Comparison of ENCODE assay signal across 13 cellular contexts in genomic region chr15:80998252-80998651, GRCh38. TPM values are rescaled to one million over a fixed set of nuclear protein-coding genes. Genes with fewer than 3 reads are reported as not detected.
DNase-seq lines count a peak whose midpoint lies in the region; ATAC-seq, FAIRE-seq and TF ChIP-seq lines count a peak whose summit lies in the region.
"Had no signal": no experiment of that assay in that cellular context is flagged by ENCODE, and none has a peak within 500 bp of the region (broad histone marks: within the 10 kb centered on the region; RNA-seq: fewer than 3 reads in every experiment).

No MANE protein-coding gene starts in this region.

- ATAC-seq in HCT116 (no peak), HG03520 (IDR thresholded peaks at IDR 0.05; ENCODE audit: unreplicated experiment) (no peak)
- peak in 1 of 2 donors; percentile 26 for ATAC-seq in naive thymus-derived CD8-positive, alpha-beta T cell

- H3K4me1 ChIP-seq in BLaER1: peaks cover 30% of the 10 kb centered on the region
- peaks cover 15 to 36% of the 10 kb centered on the region in 2 experiments for H3K4me1 ChIP-seq in HCT116 (ENCODE audit: control insufficient read depth in 1 of 2, insufficient read depth in 2 of 2, low read length in 2 of 2)

- peak overlapping the region; percentile 85; the same call in 1 of the 2 replicates for H3K4me2 ChIP-seq in BLaER1
- peak overlapping the region; percentile 24 for H3K4me2 ChIP-seq in HCT116 (ENCODE audit: low read length)
- H3K4me2 ChIP-seq: KMS-11 had no signal

- no peak for TF ChIP-seq POLR2A in HCT116 (IDR thresholded peaks at IDR 0.05; ENCODE audit: borderline replicate concordance, extremely low read depth, insufficient read depth, insufficient read length)
- TF ChIP-seq POLR2A in lower leg skin (IDR thresholded peaks at IDR 0.05): no peak

- POLR2A ChIA-PET in HCT116 (lab: Charles Lee): no interaction called here
- POLR2A ChIA-PET in activated CD4-positive, alpha-beta memory T cell treated with anti-CD3 and anti-CD28 coated beads, Interleukin-2, amount 10 ng/mL, durations not matched to agents 7 days and 5 days (lab: Charles Lee): interaction anchor here (1.3 to 4.9 kb wide), 5 partner anchors 11 to 296 kb away, joined by 3 to 50 read pairs (median 25); no protein-coding TSS in a partner anchor
- POLR2A ChIA-PET in naive thymus-derived CD8-positive, alpha-beta T cell (lab: Charles Lee): interaction anchor here (1.7 kb wide), 1 partner anchor 8 kb away, joined by 8 read pairs; the partner anchor contains the start of gene MESD

- no peaks in the 10 kb centered on the region for H3K27me3 ChIP-seq in BLaER1
- H3K27me3 ChIP-seq in HCT116 (ENCODE audit: insufficient read depth, low read length): no peaks in the 10 kb centered on the region

- FAIRE-seq in urothelium cell line (lab: Jason Lieb, UNC): no peak

- peaks cover 3% of the 10 kb centered on the region for H3K9me3 Mint-ChIP-seq in activated CD4-positive, alpha-beta memory T cell treated with anti-CD3 and anti-CD28 coated beads, Interleukin-2, amount 10 ng/mL, durations not matched to agents 7 days and 5 days
- H3K9me3 Mint-ChIP-seq in naive thymus-derived CD8-positive, alpha-beta T cell: peaks cover 0 to 4% (median 0%) of the 10 kb centered on the region in 9 donors

- H3K79me2 ChIP-seq in HCT116 (ENCODE audit: insufficient read depth, low read length): peaks cover 26% of the 10 kb centered on the region

- H3K36me3 ChIP-seq in BLaER1: peaks cover 10% of the 10 kb centered on the region
- H3K36me3 ChIP-seq in HCT116 (ENCODE audit: control insufficient read depth in 1 of 2, insufficient read depth in 2 of 2, low read length in 2 of 2): peaks cover 0 to 5% of the 10 kb centered on the region in 2 experiments; a peak in 1 of 4 replicates

- RAD21 ChIA-PET in HCT116 (lab: Charles Lee; ENCODE audit: low non-redundant PET in 1 of 2, low total read pairs in 2 of 2, uncharacterized antibody in 2 of 2, unreplicated experiment in 2 of 2): no interaction called here

- H3K27ac ChIP-seq in BLaER1: no peak overlapping the region
- peak overlapping the region; percentile 5; the same call in 1 of the 2 replicates for H3K27ac ChIP-seq in HCT116 (ENCODE audit: low read depth, low read length)
- H3K27ac ChIP-seq: KMS-11 had no signal

- H3K36me3 Mint-ChIP-seq in activated CD4-positive, alpha-beta memory T cell treated with anti-CD3 and anti-CD28 coated beads, Interleukin-2, amount 10 ng/mL, durations not matched to agents 7 days and 5 days (ENCODE audit: low read depth): peaks cover 18% of the 10 kb centered on the region
- H3K36me3 Mint-ChIP-seq in naive thymus-derived CD8-positive, alpha-beta T cell: peaks cover 0 to 5% (median under 1%) of the 10 kb centered on the region in 3 donors

- CTCF ChIA-PET in HCT116 (lab: Charles Lee): interaction anchor here (1.6 kb wide), 1 partner anchor 268 kb away, joined by 3 read pairs; no protein-coding TSS in a partner anchor
- CTCF ChIA-PET in activated CD4-positive, alpha-beta memory T cell treated with anti-CD3 and anti-CD28 coated beads, Interleukin-2, amount 10 ng/mL, durations not matched to agents 7 days and 5 days (lab: Charles Lee): interaction anchor here (1.0 to 4.1 kb wide), 7 partner anchors 7 to 268 kb away, joined by 3 to 23 read pairs (median 4); no protein-coding TSS in a partner anchor

- peak overlapping the region; percentile 73 for H3K27ac Mint-ChIP-seq in activated CD4-positive, alpha-beta memory T cell treated with anti-CD3 and anti-CD28 coated beads, Interleukin-2, amount 10 ng/mL, durations not matched to agents 7 days and 5 days
- peak overlapping the region in 9 of 10 donors; percentile 10 to 94 (median 83) for H3K27ac Mint-ChIP-seq in naive thymus-derived CD8-positive, alpha-beta T cell

- H4K20me1 ChIP-seq in BLaER1 (peaks cover 15% of the 10 kb centered on the region), HCT116 (ENCODE audit: insufficient read depth) (no peaks in the 10 kb centered on the region)

- no TSS peak for BruUV-seq in HCT116 (replicated peaks; lab: Mats Ljungman, UMichigan)

- peak overlapping the region; percentile 4 for H3K4me3 Mint-ChIP-seq in activated CD4-positive, alpha-beta memory T cell treated with anti-CD3 and anti-CD28 coated beads, Interleukin-2, amount 10 ng/mL, durations not matched to agents 7 days and 5 days
- H3K4me3 Mint-ChIP-seq in naive thymus-derived CD8-positive, alpha-beta T cell: peak overlapping the region in 7 of 10 donors; percentile 22 to 77 (median 33)

- H3K9me2 ChIP-seq in HCT116 (ENCODE audit: insufficient read depth): no peaks in the 10 kb centered on the region

- H3K9me3 ChIP-seq in BLaER1: 0 out of 2 replicates have a peak, but pooled peaks cover 6% of the 10 kb centered on the region
- H3K9me3 ChIP-seq in HCT116 (ENCODE audit: control insufficient read depth in 1 of 2, insufficient read depth in 1 of 2, low read depth in 1 of 2, low read length in 2 of 2): no peaks in the 10 kb centered on the region

- intact Hi-C loops in HCT116 (cut with micrococcal nuclease): loop anchor here (5.0 to 10.0 kb wide), 3 partner anchors 109 to 327 kb away; partner anchors contain the start of gene STARD5
- intact Hi-C loops in lower leg skin (cut with DNase I; ENCODE audit: low total_unique reads): no loop called here

- no peak for TF ChIP-seq RAD21 in HCT116 (IDR thresholded peaks at IDR 0.05; ENCODE audit: low read depth)

- TF ChIP-seq CTCF in HCT116 (IDR thresholded peaks at IDR 0.05 in 2 of 3, conservative IDR thresholded peaks at IDR 0.05 in 1 of 3; ENCODE audit: borderline replicate concordance in 1 of 3, insufficient read depth in 1 of 3, low read depth in 2 of 3, low read length in 2 of 3) (no peak), lower leg skin (IDR thresholded peaks at IDR 0.05) (no peak)

- DNase-seq in HCT116 (ENCODE audit: low read depth, low spot score) (no peak), lower leg skin (ENCODE audit: low spot score in 2 of 2) (no peak), AG08396 (ENCODE audit: low spot score) (no peak), urothelium cell line (ENCODE audit: low spot score) (no peak)
- DNase-seq in activated CD4-positive, alpha-beta memory T cell treated with anti-CD3 and anti-CD28 coated beads, Interleukin-2, amount 10 ng/mL, durations not matched to agents 7 days and 5 days: no peak
- DNase-seq in naive thymus-derived CD8-positive, alpha-beta T cell: no peak
- DNase-seq: activated CD4-positive, CD25-positive, alpha-beta regulatory T cell treated with anti-CD3 and anti-CD28 coated beads, Interleukin-2, amount 50 U/mL, for 72 hours; activated effector memory CD4-positive, alpha-beta T cell treated with Interleukin-2 at 50 U/mL for 16 hours; NCI-H2029; SHP77 treated with DMSO at 0.1 percent for 48 hours had no signal

- peaks cover 38% of the 10 kb centered on the region for H3K4me1 Mint-ChIP-seq in activated CD4-positive, alpha-beta memory T cell treated with anti-CD3 and anti-CD28 coated beads, Interleukin-2, amount 10 ng/mL, durations not matched to agents 7 days and 5 days
- peaks cover 17 to 41% (median 26%) of the 10 kb centered on the region in 4 donors for H3K4me1 Mint-ChIP-seq in naive thymus-derived CD8-positive, alpha-beta T cell

- H3K9ac ChIP-seq in BLaER1 (no peak overlapping the region), HCT116 (ENCODE audit: low read length) (peak overlapping the region; percentile 24; the same call in 1 of the 2 replicates)
- H3K9ac ChIP-seq: KMS-11 had no signal

- WGBS in lower leg skin, 2 donors: 75 to 94% methylated on average over 1 of the region's 1 CpG

- H3K27me3 Mint-ChIP-seq in activated CD4-positive, alpha-beta memory T cell treated with anti-CD3 and anti-CD28 coated beads, Interleukin-2, amount 10 ng/mL, durations not matched to agents 7 days and 5 days: no peaks in the 10 kb centered on the region
- H3K27me3 Mint-ChIP-seq in naive thymus-derived CD8-positive, alpha-beta T cell: no peaks in the 10 kb centered on the region

- H3K4me3 ChIP-seq in BLaER1 (no peak overlapping the region), HCT116 (replicated peaks in 1 of 2; ENCODE audit: low read depth in 1 of 2, low read length in 2 of 2) (no peak overlapping the region), lower leg skin (ENCODE audit: low read depth, poor library complexity, severe bottlenecking) (no peak overlapping the region)

- H2AFZ ChIP-seq in HCT116 (ENCODE audit: low read depth, low read length, poor library complexity, severe bottlenecking): no peak overlapping the region

TF ChIP-seq in HCT116, 20 proteins besides CTCF, POLR2A, EP300 and RAD21 (continues in another document):
- TF ChIP-seq EGR1 (IDR thresholded peaks at IDR 0.05; ENCODE audit: low read depth) (no peak), JUND (IDR thresholded peaks at IDR 0.05) (no peak)

RNA-seq across cellular contexts. Expression of gene TLNRD1, which starts 2.5 kb away (rescaled TPM):
- total RNA-seq in HCT116 (2021; ENCODE audit: unreplicated experiment): 22.5 TPM
- 13.3 and 13.8 TPM in 2 replicates for polyA plus RNA-seq in HCT116 (2012)
- total RNA-seq in activated CD4-positive, alpha-beta memory T cell treated with anti-CD3 and anti-CD28 coated beads, Interleukin-2, amount 10 ng/mL, durations not matched to agents 7 days and 5 days: 10 to 100 TPM; 47.1 to 48.8 TPM
- total RNA-seq in naive thymus-derived CD8-positive, alpha-beta T cell: 10 to 100 TPM; 19.2 to 19.6 TPM
- 1 to 10 TPM; 2.2 to 2.9 (median 2.8) TPM for polyA plus RNA-seq in naive thymus-derived CD8-positive, alpha-beta T cell
- 10 to 100 TPM in 3 of 4 donors, 1 to 10 TPM in 1; 7.3 to 15.0 (median 12.1) TPM for total RNA-seq in lower leg skin

RNA-seq across cellular contexts. Expression of gene MESD, which starts 8.6 kb away (rescaled TPM):
- total RNA-seq in HCT116 (2021; ENCODE audit: unreplicated experiment) (22.5 TPM), lower leg skin (10 to 100 TPM; 17.1 to 18.3 (median 17.7) TPM)
- 13.9 and 15.7 TPM in 2 replicates for polyA plus RNA-seq in HCT116 (2012)
- 10 to 100 TPM; 34.5 to 36.1 TPM for total RNA-seq in activated CD4-positive, alpha-beta memory T cell treated with anti-CD3 and anti-CD28 coated beads, Interleukin-2, amount 10 ng/mL, durations not matched to agents 7 days and 5 days
- total RNA-seq in naive thymus-derived CD8-positive, alpha-beta T cell: 10 to 100 TPM; 30.5 to 30.7 TPM
- polyA plus RNA-seq in naive thymus-derived CD8-positive, alpha-beta T cell: 10 to 100 TPM; 21.3 to 30.7 (median 22.5) TPM
